Comparison of ENCODE assay signal across 7 cellular contexts in the genomic region with DNA sequence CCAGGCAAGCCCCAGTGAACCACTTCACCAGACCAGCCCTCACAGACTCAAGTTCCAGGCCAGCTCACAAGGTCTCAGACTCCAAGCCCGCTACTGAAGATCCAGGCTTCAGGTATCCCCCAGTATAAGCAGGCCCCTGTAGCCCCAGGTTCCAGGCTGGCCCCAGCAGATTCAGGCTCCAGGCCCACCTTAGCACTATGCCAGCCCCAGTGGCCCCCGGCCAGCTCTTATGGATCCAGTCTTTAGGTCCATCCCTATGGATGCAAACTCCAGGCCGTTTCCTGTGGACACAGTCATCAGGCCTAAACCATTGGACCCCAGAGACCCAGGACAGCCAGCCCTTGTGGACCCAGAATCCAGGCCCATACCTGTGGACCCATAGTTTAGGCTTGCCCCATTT.
"Had no signal": no experiment of that assay in that cellular context is flagged by ENCODE, and none has a peak within 500 bp of the region (broad histone marks: within the 10 kb centered on the region; RNA-seq: fewer than 3 reads in every experiment).

No MANE protein-coding gene starts in this region.

- H3K4me3 ChIP-seq: GM23338 had no signal

- FAIRE-seq: H1, H54, HepG2 had no signal

- DNase-seq: H9, HCEC 1CT, KBM-7 had no signal
